2 cellular contexts compared by ENCODE assay signal in genomic region chr4:174292473-174292872, GRCh38.
TF ChIP-seq lines count a peak whose summit lies in the region.

No MANE protein-coding gene starts in this region.

TF ChIP-seq in HepG2, 621 proteins besides CTCF, POLR2A, EP300 and RAD21:
- TF ChIP-seq PRDM15 (CRISPR knock-in tag; IDR thresholded peaks at IDR 0.05) (no peak), ZNF160 (CRISPR knock-in tag; IDR thresholded peaks at IDR 0.05) (peak; percentile 100)

TF ChIP-seq in K562, 482 proteins besides CTCF, POLR2A, EP300 and RAD21:
- TF ChIP-seq MECOM (CRISPR knock-in tag; IDR thresholded peaks at IDR 0.05) (no peak), ILK (tag; IDR thresholded peaks at IDR 0.05; ENCODE audit: borderline replicate concordance, low read depth) (no peak), HES1 (IDR thresholded peaks at IDR 0.05; ENCODE audit: low read depth) (no peak), CBX5 (IDR thresholded peaks at IDR 0.05; ENCODE audit: borderline replicate concordance, low read depth) (peak; percentile 63; the same call in 1 of the 2 replicates), LCOR (CRISPR knock-in tag; IDR thresholded peaks at IDR 0.05) (no peak), HLTF (IDR thresholded peaks at IDR 0.05) (peak; percentile 89), TRIM28 (IDR thresholded peaks at IDR 0.05) (peak; percentile 91; the same call in 1 of the 2 replicates), EP400 (IDR thresholded peaks at IDR 0.05) (0 out of 2 replicates have a peak, but pooled peaks have one; percentile 23), ELF4 (CRISPR knock-in tag; IDR thresholded peaks at IDR 0.05) (no peak), ZNF384 (IDR thresholded peaks at IDR 0.05; ENCODE audit: low read depth, low read length) (no peak), HDAC2 (IDR thresholded peaks at IDR 0.05) (no peak), CBX2 (IDR thresholded peaks at IDR 0.05; ENCODE audit: insufficient read depth, low read length, poor library complexity, severe bottlenecking) (no peak), ZZZ3 (IDR thresholded peaks at IDR 0.05) (no peak), TRIM24 (IDR thresholded peaks at IDR 0.05) (peak; percentile 60 to 69; a peak in 3 of 4 replicates), DIDO1 (tag; IDR thresholded peaks at IDR 0.05; ENCODE audit: low read depth) (no peak), MTF1 (CRISPR knock-in tag; IDR thresholded peaks at IDR 0.05; ENCODE audit: borderline replicate concordance) (no peak), CBX3 (IDR thresholded peaks at IDR 0.05; ENCODE audit: borderline replicate concordance in 1 of 2, low read length in 2 of 2) (peak in 1 of 2 experiments; percentile 93; a peak in 2 of 3 replicates), BRF1 (IDR thresholded peaks at IDR 0.05; ENCODE audit: borderline replicate concordance, extremely low read depth, insufficient read length) (no peak), MIER1 (IDR thresholded peaks at IDR 0.05; ENCODE audit: low read depth) (0 out of 2 replicates have a peak, but pooled peaks have one; percentile 44), ZNF717 (CRISPR knock-in tag; IDR thresholded peaks at IDR 0.05) (no peak), POLR2AphosphoS2 (IDR thresholded peaks at IDR 0.05; ENCODE audit: low read length) (no peak), ZSCAN32 (CRISPR knock-in tag; IDR thresholded peaks at IDR 0.05) (no peak), FOSL1 (tag; conservative IDR thresholded peaks at IDR 0.05) (no peak), ZFP30 (CRISPR knock-in tag; IDR thresholded peaks at IDR 0.05; ENCODE audit: borderline replicate concordance) (no peak), PHB (CRISPR knock-in tag; IDR thresholded peaks at IDR 0.05) (no peak), CHAMP1 (IDR thresholded peaks at IDR 0.05) (peak; percentile 78; the same call in 1 of the 2 replicates)
- TF ChIP-seq, protein P1, sequence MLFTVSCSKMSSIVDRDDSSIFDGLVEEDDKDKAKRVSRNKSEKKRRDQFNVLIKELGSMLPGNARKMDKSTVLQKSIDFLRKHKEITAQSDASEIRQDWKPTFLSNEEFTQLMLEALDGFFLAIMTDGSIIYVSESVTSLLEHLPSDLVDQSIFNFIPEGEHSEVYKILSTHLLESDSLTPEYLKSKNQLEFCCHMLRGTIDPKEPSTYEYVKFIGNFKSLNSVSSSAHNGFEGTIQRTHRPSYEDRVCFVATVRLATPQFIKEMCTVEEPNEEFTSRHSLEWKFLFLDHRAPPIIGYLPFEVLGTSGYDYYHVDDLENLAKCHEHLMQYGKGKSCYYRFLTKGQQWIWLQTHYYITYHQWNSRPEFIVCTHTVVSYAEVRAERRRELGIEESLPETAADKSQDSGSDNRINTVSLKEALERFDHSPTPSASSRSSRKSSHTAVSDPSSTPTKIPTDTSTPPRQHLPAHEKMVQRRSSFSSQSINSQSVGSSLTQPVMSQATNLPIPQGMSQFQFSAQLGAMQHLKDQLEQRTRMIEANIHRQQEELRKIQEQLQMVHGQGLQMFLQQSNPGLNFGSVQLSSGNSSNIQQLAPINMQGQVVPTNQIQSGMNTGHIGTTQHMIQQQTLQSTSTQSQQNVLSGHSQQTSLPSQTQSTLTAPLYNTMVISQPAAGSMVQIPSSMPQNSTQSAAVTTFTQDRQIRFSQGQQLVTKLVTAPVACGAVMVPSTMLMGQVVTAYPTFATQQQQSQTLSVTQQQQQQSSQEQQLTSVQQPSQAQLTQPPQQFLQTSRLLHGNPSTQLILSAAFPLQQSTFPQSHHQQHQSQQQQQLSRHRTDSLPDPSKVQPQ (CRISPR knock-in tag; IDR thresholded peaks at IDR 0.05; ENCODE audit: borderline replicate concordance): no peak
- TF ChIP-seq, protein P2, sequence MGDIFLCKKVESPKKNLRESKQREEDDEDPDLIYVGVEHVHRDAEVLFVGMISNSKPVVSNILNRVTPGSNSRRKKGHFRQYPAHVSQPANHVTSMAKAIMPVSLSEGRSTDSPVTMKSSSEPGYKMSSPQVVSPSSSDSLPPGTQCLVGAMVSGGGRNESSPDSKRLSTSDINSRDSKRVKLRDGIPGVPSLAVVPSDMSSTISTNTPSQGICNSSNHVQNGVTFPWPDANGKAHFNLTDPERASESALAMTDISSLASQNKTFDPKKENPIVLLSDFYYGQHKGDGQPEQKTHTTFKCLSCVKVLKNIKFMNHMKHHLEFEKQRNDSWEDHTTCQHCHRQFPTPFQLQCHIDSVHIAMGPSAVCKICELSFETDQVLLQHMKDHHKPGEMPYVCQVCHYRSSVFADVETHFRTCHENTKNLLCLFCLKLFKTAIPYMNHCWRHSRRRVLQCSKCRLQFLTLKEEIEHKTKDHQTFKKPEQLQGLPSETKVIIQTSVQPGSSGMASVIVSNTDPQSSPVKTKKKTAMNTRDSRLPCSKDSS (IDR thresholded peaks at IDR 0.05; ENCODE audit: low read depth, partially characterized antibody): peak; percentile 91
